ENCODE assay signal across 3 cellular contexts in the genomic region with DNA sequence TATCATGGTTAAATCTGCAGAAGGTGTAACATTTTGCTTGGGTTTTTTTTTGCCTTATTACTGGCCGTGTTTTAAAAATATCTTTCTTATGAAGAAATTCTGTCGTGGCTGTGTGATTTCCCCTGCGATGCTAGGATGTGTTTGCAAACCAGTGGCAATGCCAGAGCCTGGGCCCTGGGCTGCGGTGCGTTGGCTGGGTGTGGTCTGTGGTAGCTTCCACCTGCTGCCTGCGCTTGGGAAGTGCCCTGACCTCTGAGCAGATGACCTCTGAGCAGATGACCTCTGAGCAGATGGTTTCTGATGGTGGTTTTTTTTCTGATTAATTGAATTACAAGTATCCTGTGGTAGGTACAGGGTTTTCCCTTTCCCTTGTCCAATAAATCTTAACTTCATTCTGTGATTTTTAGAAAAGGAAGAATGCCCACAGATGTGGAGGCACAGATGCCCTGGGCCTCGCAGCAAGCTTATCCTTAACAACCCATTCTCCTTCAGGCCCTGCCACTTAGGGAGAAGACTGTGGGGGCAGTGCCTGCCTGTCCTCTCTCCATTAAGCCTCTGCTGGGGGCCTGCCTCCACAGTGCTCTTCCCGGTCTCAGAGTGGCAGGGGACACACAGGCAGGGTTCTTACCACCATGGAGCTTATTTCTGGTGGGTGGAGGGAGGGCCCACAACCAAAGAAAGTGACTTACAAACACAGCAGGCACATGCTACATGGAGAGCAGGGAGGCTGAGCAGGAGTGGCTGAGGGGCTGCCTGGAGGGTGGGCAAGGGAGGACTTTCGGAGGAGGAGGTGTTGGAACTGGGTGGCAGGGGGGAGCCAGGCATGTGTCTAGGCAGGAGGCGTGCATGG.
TF ChIP-seq lines count a peak whose summit lies in the region.

No MANE protein-coding gene starts in this region.

TF ChIP-seq in SK-N-SH, 30 proteins besides CTCF, POLR2A, EP300 and RAD21:
- TF ChIP-seq SIN3A (IDR thresholded peaks at IDR 0.05; ENCODE audit: borderline replicate concordance, low read depth, low read length) (no peak), JUND (IDR thresholded peaks at IDR 0.05) (no peak), YY1 (IDR thresholded peaks at IDR 0.05; ENCODE audit: low read depth) (no peak), MXI1 (IDR thresholded peaks at IDR 0.05; ENCODE audit: low read depth, low read length) (no peak), CHD2 (IDR thresholded peaks at IDR 0.05; ENCODE audit: low read length, partially characterized antibody) (peak; percentile 11), POLR2AphosphoS5 (IDR thresholded peaks at IDR 0.05; ENCODE audit: low read depth, low read length) (no peak), PBX3 (IDR thresholded peaks at IDR 0.05) (no peak), FOXM1 (IDR thresholded peaks at IDR 0.05; ENCODE audit: low read depth) (no peak)
- TF ChIP-seq, protein P1, sequence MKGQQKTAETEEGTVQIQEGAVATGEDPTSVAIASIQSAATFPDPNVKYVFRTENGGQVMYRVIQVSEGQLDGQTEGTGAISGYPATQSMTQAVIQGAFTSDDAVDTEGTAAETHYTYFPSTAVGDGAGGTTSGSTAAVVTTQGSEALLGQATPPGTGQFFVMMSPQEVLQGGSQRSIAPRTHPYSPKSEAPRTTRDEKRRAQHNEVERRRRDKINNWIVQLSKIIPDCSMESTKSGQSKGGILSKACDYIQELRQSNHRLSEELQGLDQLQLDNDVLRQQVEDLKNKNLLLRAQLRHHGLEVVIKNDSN (IDR thresholded peaks at IDR 0.05; ENCODE audit: borderline replicate concordance, low read depth) = no peak

TF ChIP-seq in SK-N-SH treated with all-trans-retinoic acid at 6 μM for 48 hours, 23 proteins besides CTCF, POLR2A, EP300 and RAD21:
- TF ChIP-seq ZFP3 (CRISPR knock-in tag; IDR thresholded peaks at IDR 0.05) (no peak), ZFP30 (CRISPR knock-in tag; IDR thresholded peaks at IDR 0.05) (no peak), PATZ1 (CRISPR knock-in tag; IDR thresholded peaks at IDR 0.05; ENCODE audit: borderline replicate concordance) (no peak), ARNTL (CRISPR knock-in tag; IDR thresholded peaks at IDR 0.05; ENCODE audit: borderline replicate concordance, low read depth) (no peak), BACH2 (CRISPR knock-in tag; IDR thresholded peaks at IDR 0.05; ENCODE audit: borderline replicate concordance) (no peak), ZNF8 (CRISPR knock-in tag; IDR thresholded peaks at IDR 0.05) (no peak), ZC3H10 (CRISPR knock-in tag; IDR thresholded peaks at IDR 0.05) (no peak), ZNF565 (CRISPR knock-in tag; conservative IDR thresholded peaks at IDR 0.05; ENCODE audit: low read depth) (no peak), RARB (CRISPR knock-in tag; IDR thresholded peaks at IDR 0.05) (no peak), TOX (CRISPR knock-in tag; IDR thresholded peaks at IDR 0.05; ENCODE audit: borderline replicate concordance) (no peak), ISL1 (CRISPR knock-in tag; IDR thresholded peaks at IDR 0.05) (no peak), SNAI2 (CRISPR knock-in tag; IDR thresholded peaks at IDR 0.05) (no peak)
- TF ChIP-seq, protein P2, sequence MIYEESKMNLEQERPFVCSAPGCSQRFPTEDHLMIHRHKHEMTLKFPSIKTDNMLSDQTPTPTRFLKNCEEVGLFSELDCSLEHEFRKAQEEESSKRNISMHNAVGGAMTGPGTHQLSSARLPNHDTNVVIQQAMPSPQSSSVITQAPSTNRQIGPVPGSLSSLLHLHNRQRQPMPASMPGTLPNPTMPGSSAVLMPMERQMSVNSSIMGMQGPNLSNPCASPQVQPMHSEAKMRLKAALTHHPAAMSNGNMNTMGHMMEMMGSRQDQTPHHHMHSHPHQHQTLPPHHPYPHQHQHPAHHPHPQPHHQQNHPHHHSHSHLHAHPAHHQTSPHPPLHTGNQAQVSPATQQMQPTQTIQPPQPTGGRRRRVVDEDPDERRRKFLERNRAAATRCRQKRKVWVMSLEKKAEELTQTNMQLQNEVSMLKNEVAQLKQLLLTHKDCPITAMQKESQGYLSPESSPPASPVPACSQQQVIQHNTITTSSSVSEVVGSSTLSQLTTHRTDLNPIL (CRISPR knock-in tag; IDR thresholded peaks at IDR 0.05; ENCODE audit: low read depth) = no peak
- TF ChIP-seq, protein P3, sequence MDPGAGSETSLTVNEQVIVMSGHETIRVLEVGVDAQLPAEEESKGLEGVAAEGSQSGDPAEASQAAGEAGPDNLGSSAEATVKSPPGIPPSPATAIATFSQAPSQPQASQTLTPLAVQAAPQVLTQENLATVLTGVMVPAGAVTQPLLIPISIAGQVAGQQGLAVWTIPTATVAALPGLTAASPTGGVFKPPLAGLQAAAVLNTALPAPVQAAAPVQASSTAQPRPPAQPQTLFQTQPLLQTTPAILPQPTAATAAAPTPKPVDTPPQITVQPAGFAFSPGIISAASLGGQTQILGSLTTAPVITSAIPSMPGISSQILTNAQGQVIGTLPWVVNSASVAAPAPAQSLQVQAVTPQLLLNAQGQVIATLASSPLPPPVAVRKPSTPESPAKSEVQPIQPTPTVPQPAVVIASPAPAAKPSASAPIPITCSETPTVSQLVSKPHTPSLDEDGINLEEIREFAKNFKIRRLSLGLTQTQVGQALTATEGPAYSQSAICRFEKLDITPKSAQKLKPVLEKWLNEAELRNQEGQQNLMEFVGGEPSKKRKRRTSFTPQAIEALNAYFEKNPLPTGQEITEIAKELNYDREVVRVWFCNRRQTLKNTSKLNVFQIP (CRISPR knock-in tag; IDR thresholded peaks at IDR 0.05; ENCODE audit: borderline replicate concordance, low read depth) = no peak

TF ChIP-seq in H1, 55 proteins besides CTCF, POLR2A, EP300 and RAD21:
- TF ChIP-seq EGR1 (IDR thresholded peaks at IDR 0.05; ENCODE audit: borderline replicate concordance, low read depth, low read length) = no peak
- no peak for TF ChIP-seq JUN (IDR thresholded peaks at IDR 0.05; ENCODE audit: low read depth, low read length)
- TF ChIP-seq YY1 (IDR thresholded peaks at IDR 0.05; ENCODE audit: low read depth, low read length) = no peak
- no peak for TF ChIP-seq SP4 (IDR thresholded peaks at IDR 0.05; ENCODE audit: low read length)
- no peak for TF ChIP-seq RBBP5 (IDR thresholded peaks at IDR 0.05; ENCODE audit: borderline replicate concordance, low read depth, low read length)
- TF ChIP-seq EZH2 (IDR thresholded peaks at IDR 0.05; ENCODE audit: low read depth, low read length, severe bottlenecking) = no peak
- TF ChIP-seq, protein P4, sequence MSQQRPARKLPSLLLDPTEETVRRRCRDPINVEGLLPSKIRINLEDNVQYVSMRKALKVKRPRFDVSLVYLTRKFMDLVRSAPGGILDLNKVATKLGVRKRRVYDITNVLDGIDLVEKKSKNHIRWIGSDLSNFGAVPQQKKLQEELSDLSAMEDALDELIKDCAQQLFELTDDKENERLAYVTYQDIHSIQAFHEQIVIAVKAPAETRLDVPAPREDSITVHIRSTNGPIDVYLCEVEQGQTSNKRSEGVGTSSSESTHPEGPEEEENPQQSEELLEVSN (IDR thresholded peaks at IDR 0.05) = no peak
- TF ChIP-seq CHD2 (IDR thresholded peaks at IDR 0.05; ENCODE audit: low read length) = no peak
- no peak for TF ChIP-seq CEBPB (IDR thresholded peaks at IDR 0.05; ENCODE audit: low read depth, low read length)
- TF ChIP-seq SUZ12 (IDR thresholded peaks at IDR 0.05; ENCODE audit: low read length) = no peak
- TF ChIP-seq CTBP2 (IDR thresholded peaks at IDR 0.05; ENCODE audit: borderline replicate concordance, insufficient read depth, insufficient read length, low read length) = no peak
- no peak for TF ChIP-seq SAP30 (IDR thresholded peaks at IDR 0.05; ENCODE audit: insufficient read depth, insufficient replicate concordance, low read length)
- TF ChIP-seq, protein P5, sequence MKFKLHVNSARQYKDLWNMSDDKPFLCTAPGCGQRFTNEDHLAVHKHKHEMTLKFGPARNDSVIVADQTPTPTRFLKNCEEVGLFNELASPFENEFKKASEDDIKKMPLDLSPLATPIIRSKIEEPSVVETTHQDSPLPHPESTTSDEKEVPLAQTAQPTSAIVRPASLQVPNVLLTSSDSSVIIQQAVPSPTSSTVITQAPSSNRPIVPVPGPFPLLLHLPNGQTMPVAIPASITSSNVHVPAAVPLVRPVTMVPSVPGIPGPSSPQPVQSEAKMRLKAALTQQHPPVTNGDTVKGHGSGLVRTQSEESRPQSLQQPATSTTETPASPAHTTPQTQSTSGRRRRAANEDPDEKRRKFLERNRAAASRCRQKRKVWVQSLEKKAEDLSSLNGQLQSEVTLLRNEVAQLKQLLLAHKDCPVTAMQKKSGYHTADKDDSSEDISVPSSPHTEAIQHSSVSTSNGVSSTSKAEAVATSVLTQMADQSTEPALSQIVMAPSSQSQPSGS (IDR thresholded peaks at IDR 0.05; ENCODE audit: low read length) = no peak
